Comparison of ENCODE assay signal across 18 cellular contexts in the genomic region with DNA sequence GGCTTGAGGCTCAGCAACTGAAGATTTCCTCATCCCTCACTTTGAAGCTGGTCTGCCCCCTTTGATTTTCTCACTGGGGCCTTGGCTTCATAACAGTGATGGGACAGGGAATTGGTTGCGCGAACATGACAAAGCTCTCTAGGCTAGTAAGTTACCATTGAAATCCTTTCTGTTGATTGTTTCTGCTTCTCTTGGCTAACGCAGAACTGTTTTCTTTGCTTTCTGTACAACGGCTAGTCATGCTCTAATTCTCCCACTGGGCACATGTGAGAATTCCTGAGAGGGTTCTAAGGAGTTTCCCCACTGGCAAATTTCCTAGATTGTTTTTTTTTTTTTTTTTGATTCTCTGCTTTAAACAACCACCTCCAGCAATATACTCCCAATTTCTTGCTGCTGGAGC.
A peak's percentile ranks its signal among the peaks of the same experiment; 100 is the strongest.
DNase-seq lines count a peak whose midpoint lies in the region; TF ChIP-seq lines count a peak whose summit lies in the region.
"Had no signal": no experiment of that assay in that cellular context is flagged by ENCODE, and none has a peak within 500 bp of the region (broad histone marks: within the 10 kb centered on the region; RNA-seq: fewer than 3 reads in every experiment).

No MANE protein-coding gene starts in this region.

- H4K91ac ChIP-seq in mesenchymal stem cell (ENCODE audit: low read length), result no peak overlapping the region

- WGBS in mesenchymal stem cell, result 88% methylated on average over 4 of the region's 4 CpGs

- H3K4me1 Mint-ChIP-seq in Caco-2 (ENCODE audit: low read depth, unreplicated experiment), result peaks cover 6% of the 10 kb centered on the region
- H3K4me1 Mint-ChIP-seq: central memory CD8-positive, alpha-beta T cell had no signal

- no peaks in the 10 kb centered on the region for H3K4me1 ChIP-seq in mesenchymal stem cell (ENCODE audit: control insufficient read depth, insufficient read depth, low read depth, low read length)
- no peaks in the 10 kb centered on the region for H3K4me1 ChIP-seq in Caco-2
- H3K4me1 ChIP-seq: right lobe of liver, stomach had no signal

- peaks cover 2% of the 10 kb centered on the region for H3K27me3 Mint-ChIP-seq in Caco-2 (ENCODE audit: insufficient read depth, unreplicated experiment)
- H3K27me3 Mint-ChIP-seq: central memory CD8-positive, alpha-beta T cell; effector memory CD8-positive, alpha-beta T cell had no signal

- H4K8ac ChIP-seq in mesenchymal stem cell (ENCODE audit: low read length), result no peak overlapping the region

- no peak overlapping the region for H2AK5ac ChIP-seq in mesenchymal stem cell (ENCODE audit: low read length, severe bottlenecking)

- no peak overlapping the region for H3K18ac ChIP-seq in mesenchymal stem cell (ENCODE audit: low read depth in 1 of 2, low read length in 2 of 2)

- peak overlapping the region; percentile 14 for H3K9ac ChIP-seq in mesenchymal stem cell (ENCODE audit: low read length)

- no peak overlapping the region for H3K27ac Mint-ChIP-seq in Caco-2 (ENCODE audit: unreplicated experiment)
- H3K27ac Mint-ChIP-seq: activated naive CD4-positive, alpha-beta T cell treated with anti-CD3 and anti-CD28 coated beads, Interleukin-2, amount 50 U/mL, for 72 hours; effector memory CD8-positive, alpha-beta T cell had no signal

- H2BK15ac ChIP-seq in mesenchymal stem cell (ENCODE audit: low read depth, poor library complexity, severe bottlenecking), result no peak overlapping the region

- H2BK5ac ChIP-seq in mesenchymal stem cell (ENCODE audit: low read depth, low read length, poor library complexity, severe bottlenecking), result no peak overlapping the region

- H3K4me3 Mint-ChIP-seq in Caco-2 (ENCODE audit: unreplicated experiment), result no peak overlapping the region
- H3K4me3 Mint-ChIP-seq: central memory CD8-positive, alpha-beta T cell; effector memory CD8-positive, alpha-beta T cell had no signal

- H3K27me3 ChIP-seq in mesenchymal stem cell (ENCODE audit: control insufficient read depth in 1 of 2, insufficient read depth in 1 of 2, low read length in 2 of 2) (no peaks in the 10 kb centered on the region), Caco-2 (replicated peaks; ENCODE audit: control insufficient read depth, insufficient read depth, low read length) (no peaks in the 10 kb centered on the region)
- H3K27me3 ChIP-seq: neutrophil, right lobe of liver, stomach had no signal

- no peak overlapping the region for H2BK120ac ChIP-seq in mesenchymal stem cell (ENCODE audit: low read depth, low read length)

- H3K27ac ChIP-seq in mesenchymal stem cell (ENCODE audit: low read length, poor library complexity, severe bottlenecking), result no peak overlapping the region
- H3K27ac ChIP-seq: neutrophil, right lobe of liver, stomach had no signal

- no peak overlapping the region for H3K23ac ChIP-seq in mesenchymal stem cell (ENCODE audit: low read length in 2 of 2)

- H3K4ac ChIP-seq in mesenchymal stem cell (ENCODE audit: low read depth in 1 of 2, low read length in 2 of 2), result no peak overlapping the region

- no peaks in the 10 kb centered on the region for H3K9me3 ChIP-seq in mesenchymal stem cell (ENCODE audit: control insufficient read depth, low read length)
- H3K9me3 ChIP-seq in Caco-2, result no peaks in the 10 kb centered on the region
- H3K9me3 ChIP-seq: neutrophil, right lobe of liver had no signal

- no peak overlapping the region for H3K14ac ChIP-seq in mesenchymal stem cell (ENCODE audit: low read length in 2 of 2)

- H2AFZ ChIP-seq in mesenchymal stem cell (ENCODE audit: low read depth, low read length), result no peak overlapping the region

- BruUV-seq in Caco-2 (replicated peaks; lab: Mats Ljungman, UMichigan), result no TSS peak

- H3K36me3 ChIP-seq in mesenchymal stem cell (ENCODE audit: control insufficient read depth in 1 of 2, insufficient read depth in 2 of 2, low read depth in 1 of 2, low read length in 2 of 2) (no peaks in the 10 kb centered on the region), Caco-2 (ENCODE audit: control insufficient read depth, insufficient read depth, low read length) (no peaks in the 10 kb centered on the region)
- H3K36me3 ChIP-seq: neutrophil, right lobe of liver, stomach had no signal

- H3K9me3 Mint-ChIP-seq in Caco-2 (ENCODE audit: unreplicated experiment), result no peaks in the 10 kb centered on the region

- H2BK12ac ChIP-seq in mesenchymal stem cell (ENCODE audit: low read length in 2 of 2), result no peak overlapping the region

- TF ChIP-seq CTCF in AG09319 (IDR thresholded peaks at IDR 0.05; ENCODE audit: low read depth, low read length) (no peak), epithelial cell of proximal tubule (conservative IDR thresholded peaks at IDR 0.05; ENCODE audit: low read depth, low read length) (no peak), Caco-2 (IDR thresholded peaks at IDR 0.05; ENCODE audit: insufficient read depth in 1 of 2, low read depth in 1 of 2, low read length in 1 of 2, severe bottlenecking in 1 of 2, unreplicated experiment in 1 of 2) (no peak)

- H3K79me1 ChIP-seq in mesenchymal stem cell (replicated peaks; ENCODE audit: low read length, poor library complexity, severe bottlenecking), result no peaks in the 10 kb centered on the region

- POLR2A ChIA-PET in Caco-2 (lab: Charles Lee), result no interaction called here

- CTCF ChIA-PET in Caco-2 (lab: Charles Lee), result no interaction called here

- H3K36me3 Mint-ChIP-seq in Caco-2 (ENCODE audit: insufficient read depth, unreplicated experiment), result no peaks in the 10 kb centered on the region
- H3K36me3 Mint-ChIP-seq: activated naive CD4-positive, alpha-beta T cell treated with anti-CD3 and anti-CD28 coated beads, Interleukin-2, amount 50 U/mL, for 72 hours had no signal

- intact Hi-C loops in Caco-2 (cut with micrococcal nuclease; ENCODE audit: unreplicated experiment), result loop anchor here (5.0 kb wide), 1 partner anchor 47 kb away; no protein-coding TSS in a partner anchor

- peak; percentile 34 for DNase-seq in AG09319 (ENCODE audit: extremely low read depth, low read depth)
- peak; percentile 20 for DNase-seq in NCI-H226
- peak; percentile 70 for DNase-seq in epithelial cell of proximal tubule (ENCODE audit: low read depth)
- DNase-seq in mesenchymal stem cell, result no peak
- DNase-seq in LoVo (ENCODE audit: low spot score), result no peak
- DNase-seq in NCI-H2107 treated with DMSO at 0.1 percent for 48 hours (lab: John Stamatoyannopoulos, UW; ENCODE audit: unreplicated experiment), result no peak
- no peak for DNase-seq in NAMALWA (ENCODE audit: low spot score)
- no peak for DNase-seq in Caco-2
- DNase-seq: activated CD4-positive, alpha-beta T cell treated with anti-CD3 and anti-CD28 coated beads, Interleukin-2, amount 50 U/mL, for 48 hours; activated T-cell treated with anti-CD3 and anti-CD28 coated beads, Interleukin-2, amount 50 U/mL, for 1 hour; AML-193; effector memory CD8-positive, alpha-beta T cell; NCI-H2029 treated with DMSO at 0.1 percent for 48 hours; right lobe of liver; stomach had no signal

- H3K4me2 ChIP-seq in mesenchymal stem cell (ENCODE audit: low read length, poor library complexity, severe bottlenecking), result no peak overlapping the region

- no peak overlapping the region for H3K4me3 ChIP-seq in epithelial cell of proximal tubule (ENCODE audit: low read depth, low read length)
- no peak overlapping the region for H3K4me3 ChIP-seq in mesenchymal stem cell (ENCODE audit: insufficient read depth in 1 of 2, low read depth in 1 of 2, low read length in 2 of 2)
- no peak overlapping the region for H3K4me3 ChIP-seq in Caco-2 (ENCODE audit: low read depth, low read length)
- H3K4me3 ChIP-seq: right lobe of liver, stomach had no signal

Comparison
In these comparisons a context has a peak if more than half of its experiments do, and no peak if none do; other contexts are left out.
1. DNase-seq: peak in AG09319 (single experiment), NCI-H226 (single experiment) and epithelial cell of proximal tubule (single experiment); none in mesenchymal stem cell (single experiment), LoVo (single experiment), NCI-H2107 treated with DMSO at 0.1 percent for 48 hours (single experiment), NAMALWA (single experiment) and Caco-2 (0 of 2).